Comparison of ENCODE assay signal across 15 cellular contexts in genomic region chr11:131841028-131841427, GRCh38.
"Had no signal": no experiment of that assay in that cellular context is flagged by ENCODE, and none has a peak within 500 bp of the region (broad histone marks: within the 10 kb centered on the region; RNA-seq: fewer than 3 reads in every experiment).

No MANE protein-coding gene starts in this region.

- DNase-seq: activated CD4-positive, alpha-beta T cell treated with anti-CD3 and anti-CD28 coated beads, Interleukin-2, amount 10 ng/mL, durations not matched to agents 7 days and 5 days; activated CD8-positive, alpha-beta memory T cell treated with anti-CD3 and anti-CD28 coated beads, Interleukin-2, amount 50 U/mL, for 4 hours; activated naive CD4-positive, alpha-beta T cell treated with anti-CD3 and anti-CD28 coated beads for 36 hours; activated naive CD8-positive, alpha-beta T cell treated with anti-CD3 and anti-CD28 coated beads, Interleukin-2, amount 50 U/mL, for 24 hours; activated T-cell treated with anti-CD3 and anti-CD28 coated beads, Interleukin-2, amount 50 U/mL, for 4 hours; dermis blood vessel endothelial cell; effector memory CD4-positive, alpha-beta T cell; kidney; left ventricle myocardium inferior; mammary epithelial cell; midbrain; stimulated activated naive CD8-positive, alpha-beta T cell treated with anti-CD3 and anti-CD28 coated beads, Interleukin-15, Interleukin-2, amounts not matched to agents 100 U/mL and 50 U/mL, for 24 hours; uterus had no signal

- H3K9me3 ChIP-seq: breast epithelium, left ventricle myocardium inferior, tibial nerve, uterus had no signal

- H3K27me3 ChIP-seq: tibial nerve had no signal

- H3K4me3 ChIP-seq: breast epithelium, left ventricle myocardium inferior, tibial nerve, uterus had no signal

- H3K36me3 ChIP-seq: breast epithelium, left ventricle myocardium inferior, tibial nerve, uterus had no signal

- H3K4me1 ChIP-seq: breast epithelium, left ventricle myocardium inferior, tibial nerve, uterus had no signal

- H3K27ac ChIP-seq: breast epithelium, left ventricle myocardium inferior, tibial nerve, uterus had no signal
